ENCODE assay signal across 18 cellular contexts in the genomic region with DNA sequence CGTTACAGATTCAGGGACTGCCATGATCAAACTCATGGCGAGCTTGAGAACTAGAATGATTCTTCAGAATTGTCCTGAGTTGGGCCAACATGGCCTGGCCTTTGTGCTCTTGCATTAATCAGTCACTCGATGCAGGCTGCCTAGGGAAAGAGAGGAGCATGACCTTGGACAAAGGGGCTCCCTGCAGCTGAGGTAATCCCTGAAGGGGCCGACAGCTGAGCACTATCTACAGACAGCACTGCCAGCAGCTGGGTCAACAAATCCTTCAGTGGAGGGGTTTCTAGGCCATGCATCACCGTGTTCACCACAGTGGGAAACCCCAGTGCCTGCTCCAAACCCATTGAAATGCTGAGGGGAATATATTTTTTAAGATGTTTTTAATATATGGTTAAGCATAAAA.
DNase-seq lines count a peak whose midpoint lies in the region; ATAC-seq and TF ChIP-seq lines count a peak whose summit lies in the region.
"Had no signal": no experiment of that assay in that cellular context is flagged by ENCODE, and none has a peak within 500 bp of the region (broad histone marks: within the 10 kb centered on the region; RNA-seq: fewer than 3 reads in every experiment).

No MANE protein-coding gene starts in this region.

- H3K4me3 ChIP-seq in H7 (ENCODE audit: insufficient read depth, low read depth, low read length): no peak overlapping the region
- H3K4me3 ChIP-seq: cardiac muscle cell, heart left ventricle, uterus had no signal

- peak overlapping the region; percentile 93 for H3K27ac Mint-ChIP-seq in glutamatergic neuron (ENCODE audit: unreplicated experiment)
- H3K27ac Mint-ChIP-seq: activated CD8-positive, alpha-beta T cell treated with anti-CD3 and anti-CD28 coated beads for 36 hours; activated naive CD8-positive, alpha-beta T cell treated with anti-CD3 and anti-CD28 coated beads, Interleukin-2, amount 50 U/mL, for 24 hours; CD4-positive, alpha-beta T cell had no signal

- no peaks in the 10 kb centered on the region for H3K36me3 Mint-ChIP-seq in glutamatergic neuron (ENCODE audit: unreplicated experiment)

- no peak overlapping the region for H3K4me3 Mint-ChIP-seq in glutamatergic neuron (ENCODE audit: unreplicated experiment)
- H3K4me3 Mint-ChIP-seq: activated CD8-positive, alpha-beta T cell treated with anti-CD3 and anti-CD28 coated beads for 36 hours; activated naive CD8-positive, alpha-beta T cell treated with anti-CD3 and anti-CD28 coated beads, Interleukin-2, amount 50 U/mL, for 24 hours; CD4-positive, alpha-beta T cell had no signal

- ATAC-seq in GM18520 (IDR thresholded peaks at IDR 0.05; ENCODE audit: unreplicated experiment) (no peak), GM21786 (IDR thresholded peaks at IDR 0.05; ENCODE audit: unreplicated experiment) (no peak)
- ATAC-seq: activated CD8-positive, alpha-beta T cell treated with anti-CD3 and anti-CD28 coated beads for 36 hours; activated naive CD8-positive, alpha-beta T cell treated with anti-CD3 and anti-CD28 coated beads, Interleukin-2, amount 50 U/mL, for 24 hours; HCT116; heart left ventricle had no signal

- DNase-seq in COR-L47 (lab: John Stamatoyannopoulos, UW) (peak; percentile 42), H7 (peak; percentile 11), NCI-H345 (lab: John Stamatoyannopoulos, UW) (peak; percentile 93), glutamatergic neuron (peak; percentile 64), GM10248 (ENCODE audit: extremely low spot score) (no peak), NCI-H1048 (lab: John Stamatoyannopoulos, UW) (no peak)
- DNase-seq: activated CD8-positive, alpha-beta T cell treated with anti-CD3 and anti-CD28 coated beads for 36 hours; activated naive CD8-positive, alpha-beta T cell treated with anti-CD3 and anti-CD28 coated beads, Interleukin-2, amount 50 U/mL, for 24 hours; CD4-positive, alpha-beta T cell; heart left ventricle; kidney; NCI-H524 treated with DMSO at 0.1 percent for 48 hours; uterus had no signal

- POLR2A ChIA-PET in GM10248 (lab: Yijun Ruan, JAX): no interaction called here

- peaks cover 30% of the 10 kb centered on the region for H3K4me1 Mint-ChIP-seq in glutamatergic neuron (ENCODE audit: low read depth, unreplicated experiment)
- H3K4me1 Mint-ChIP-seq: activated naive CD8-positive, alpha-beta T cell treated with anti-CD3 and anti-CD28 coated beads, Interleukin-2, amount 50 U/mL, for 24 hours had no signal

- peaks cover 4% of the 10 kb centered on the region for H3K9me3 Mint-ChIP-seq in glutamatergic neuron (ENCODE audit: unreplicated experiment)
- H3K9me3 Mint-ChIP-seq: activated CD8-positive, alpha-beta T cell treated with anti-CD3 and anti-CD28 coated beads for 36 hours; activated naive CD8-positive, alpha-beta T cell treated with anti-CD3 and anti-CD28 coated beads, Interleukin-2, amount 50 U/mL, for 24 hours; CD4-positive, alpha-beta T cell had no signal

- H3K27me3 Mint-ChIP-seq in glutamatergic neuron (ENCODE audit: unreplicated experiment): peaks cover 4% of the 10 kb centered on the region

- no peaks in the 10 kb centered on the region for H3K27me3 ChIP-seq in H7 (ENCODE audit: control insufficient read depth, insufficient read depth, low read length)
- H3K27me3 ChIP-seq: cardiac muscle cell, heart left ventricle, neutrophil, uterus had no signal

- TF ChIP-seq CTCF in glutamatergic neuron (IDR thresholded peaks at IDR 0.05; ENCODE audit: partially characterized antibody, unreplicated experiment): no peak
- TF ChIP-seq CTCF in GM10248 (IDR thresholded peaks at IDR 0.05; ENCODE audit: control extremely low read depth, extremely low read depth, low read depth, missing control alignments): no peak

- CTCF ChIA-PET in GM10248 (lab: Yijun Ruan, JAX): no interaction called here

- no peaks in the 10 kb centered on the region for H3K36me3 ChIP-seq in H7 (replicated peaks; ENCODE audit: control insufficient read depth, insufficient read depth, low read length)
- H3K36me3 ChIP-seq: cardiac muscle cell, heart left ventricle, neutrophil, uterus had no signal

Comparison
In these comparisons a context has a peak if more than half of its experiments do, and no peak if none do; other contexts are left out.
1. DNase-seq: peak in COR-L47 (single experiment), H7 (single experiment), NCI-H345 (single experiment) and glutamatergic neuron (single experiment); none in GM10248 (single experiment) and NCI-H1048 (single experiment).